ENCODE assay signal across 2 cellular contexts in genomic region chr19:11423804-11424318, GRCh38.
TF ChIP-seq lines count a peak whose summit lies in the region.

No MANE protein-coding gene starts in this region.

TF ChIP-seq in GM23338, 12 proteins besides CTCF, POLR2A, EP300 and RAD21:
- TF ChIP-seq EZH2 (IDR thresholded peaks at IDR 0.05; ENCODE audit: low read depth, unreplicated experiment) (no peak), STAT1 (IDR thresholded peaks at IDR 0.05; ENCODE audit: unreplicated experiment) (no peak), ZNF114 (CRISPR knock-in tag; IDR thresholded peaks at IDR 0.05) (no peak), ZNF462 (CRISPR knock-in tag; IDR thresholded peaks at IDR 0.05) (no peak), ZNF331 (CRISPR knock-in tag; IDR thresholded peaks at IDR 0.05; ENCODE audit: low read depth) (no peak), EZH2phosphoT487 (IDR thresholded peaks at IDR 0.05; ENCODE audit: unreplicated experiment) (no peak), JUNB (IDR thresholded peaks at IDR 0.05; ENCODE audit: unreplicated experiment) (no peak), CREB1 (CRISPR knock-in tag; IDR thresholded peaks at IDR 0.05; ENCODE audit: low read depth) (no peak), POLR2AphosphoS5 (IDR thresholded peaks at IDR 0.05; ENCODE audit: low read depth) (no peak), REST (IDR thresholded peaks at IDR 0.05; ENCODE audit: unreplicated experiment) (no peak), NANOG (IDR thresholded peaks at IDR 0.05; ENCODE audit: borderline replicate concordance) (no peak)
- TF ChIP-seq, protein P1, sequence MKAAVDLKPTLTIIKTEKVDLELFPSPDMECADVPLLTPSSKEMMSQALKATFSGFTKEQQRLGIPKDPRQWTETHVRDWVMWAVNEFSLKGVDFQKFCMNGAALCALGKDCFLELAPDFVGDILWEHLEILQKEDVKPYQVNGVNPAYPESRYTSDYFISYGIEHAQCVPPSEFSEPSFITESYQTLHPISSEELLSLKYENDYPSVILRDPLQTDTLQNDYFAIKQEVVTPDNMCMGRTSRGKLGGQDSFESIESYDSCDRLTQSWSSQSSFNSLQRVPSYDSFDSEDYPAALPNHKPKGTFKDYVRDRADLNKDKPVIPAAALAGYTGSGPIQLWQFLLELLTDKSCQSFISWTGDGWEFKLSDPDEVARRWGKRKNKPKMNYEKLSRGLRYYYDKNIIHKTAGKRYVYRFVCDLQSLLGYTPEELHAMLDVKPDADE (IDR thresholded peaks at IDR 0.05): no peak

TF ChIP-seq in K562, 482 proteins besides CTCF, POLR2A, EP300 and RAD21:
- no peak for TF ChIP-seq ZNF77 (CRISPR knock-in tag; IDR thresholded peaks at IDR 0.05)
- TF ChIP-seq EGR1 (conservative IDR thresholded peaks at IDR 0.05): 0 out of 2 replicates have a peak, but pooled peaks have one; percentile 10
